17 cellular contexts compared by ENCODE assay signal in the genomic region with DNA sequence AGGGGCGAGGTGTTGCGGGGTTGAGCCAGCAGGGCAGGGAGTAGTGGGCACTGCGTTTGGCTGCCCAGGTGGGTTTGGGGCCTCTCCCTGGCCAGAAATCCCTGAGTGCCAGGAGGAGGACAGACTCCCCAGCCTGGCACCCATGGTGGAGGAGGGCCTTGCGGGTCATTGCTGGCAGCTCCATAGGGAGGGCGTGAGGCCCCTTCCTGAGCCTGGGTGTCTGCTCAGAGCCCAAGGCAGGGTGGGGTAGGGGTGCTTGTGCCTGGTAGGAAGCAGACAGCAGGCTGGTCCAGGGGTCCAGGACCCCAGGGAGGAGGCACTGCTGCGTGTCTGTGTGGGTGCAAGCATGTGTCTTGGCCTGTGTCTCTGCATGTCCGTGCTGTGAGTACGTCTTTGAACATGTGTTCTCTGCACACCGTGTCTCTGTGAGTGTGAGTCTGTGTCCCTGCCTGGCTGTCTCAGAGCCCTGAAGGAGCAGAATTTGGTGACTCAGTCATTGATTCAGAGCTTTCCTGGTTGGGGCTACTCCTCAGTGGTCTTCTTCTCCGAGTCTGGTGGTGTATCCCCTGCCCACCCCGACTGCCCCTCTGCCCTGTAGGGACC. TPM values are rescaled to one million over a fixed set of nuclear protein-coding genes. Genes with fewer than 3 reads are reported as not detected.
DNase-seq lines count a peak whose midpoint lies in the region; ATAC-seq, FAIRE-seq and TF ChIP-seq lines count a peak whose summit lies in the region.
"Had no signal": no experiment of that assay in that cellular context is flagged by ENCODE, and none has a peak within 500 bp of the region (broad histone marks: within the 10 kb centered on the region; RNA-seq: fewer than 3 reads in every experiment).

No MANE protein-coding gene starts in this region.

- H3K27ac ChIP-seq in KOPT-K1 (ENCODE audit: low read depth, low read length, poor library complexity, severe bottlenecking) (peak overlapping the region; percentile 93), H1 (ENCODE audit: low read depth, low read length) (no peak overlapping the region), neuronal stem cell (replicated peaks; ENCODE audit: low read length) (no peak overlapping the region), transverse colon (peak overlapping the region in 1 of 4 donors; percentile 88)
- H3K27ac ChIP-seq: C4-2B, pancreas had no signal

- POLR2A ChIA-PET in H1 (lab: Charles Lee; ENCODE audit: partially characterized antibody): interaction anchor here (0.6 to 40.4 kb wide), 6 partner anchors 11 to 173 kb away, joined by 3 to 1917 read pairs (median 3); a partner anchor contains a TSS

- H3K4me3 ChIP-seq in H1 (ENCODE audit: extremely low read depth in 1 of 4, insufficient read depth in 2 of 4, low read depth in 3 of 4, low read length in 4 of 4) (no peak overlapping the region), neuronal stem cell (ENCODE audit: low read length in 2 of 2) (no peak overlapping the region), transverse colon (no peak overlapping the region)
- H3K4me3 ChIP-seq: body of pancreas, pancreas had no signal

- no peak for ATAC-seq in HG03439 (IDR thresholded peaks at IDR 0.05; ENCODE audit: unreplicated experiment)
- ATAC-seq: body of pancreas, pancreas had no signal

- peaks cover 0 to 17% of the 10 kb centered on the region in 2 experiments; a peak in 1 of 4 replicates for H3K79me2 ChIP-seq in H1 (ENCODE audit: control insufficient read depth in 1 of 2, insufficient read depth in 2 of 2, low read length in 2 of 2)

- H3K9ac ChIP-seq in H1 (replicated peaks in 1 of 4; ENCODE audit: extremely low read depth in 1 of 4, low read depth in 3 of 4, low read length in 3 of 4) (no peak overlapping the region), neuronal stem cell (ENCODE audit: low read depth, low read length, poor library complexity) (no peak overlapping the region)

- FAIRE-seq in H1 (lab: Jason Lieb, UNC): no peak
- FAIRE-seq: pancreas had no signal

- H3K27me3 ChIP-seq in H1 (replicated peaks in 1 of 4; ENCODE audit: control insufficient read depth in 3 of 4, extremely low read depth in 1 of 4, insufficient read depth in 3 of 4, low read length in 3 of 4) (peaks cover 0 to 2% (median 0%) of the 10 kb centered on the region in 4 experiments; a peak in 4 of 7 replicates), neuronal stem cell (ENCODE audit: control insufficient read depth in 3 of 3, insufficient read depth in 3 of 3, low read depth in 1 of 3, low read length in 3 of 3) (peaks cover 0 to 20% (median 0%) of the 10 kb centered on the region in 3 experiments), transverse colon (peaks cover 49% of the 10 kb centered on the region)
- H3K27me3 ChIP-seq: pancreas had no signal

- H3K9me3 ChIP-seq in KOPT-K1 (ENCODE audit: insufficient read depth, low read length, poor library complexity, severe bottlenecking): no peaks in the 10 kb centered on the region
- H3K9me3 ChIP-seq in H1 (ENCODE audit: insufficient read depth in 2 of 2, low read depth in 1 of 2, low read length in 1 of 2): no peaks in the 10 kb centered on the region
- H3K9me3 ChIP-seq in neuronal stem cell (replicated peaks in 1 of 2; ENCODE audit: control insufficient read depth in 2 of 2, insufficient read depth in 1 of 2, low read depth in 1 of 2, low read length in 2 of 2): no peaks in the 10 kb centered on the region
- no peaks in the 10 kb centered on the region for H3K9me3 ChIP-seq in transverse colon
- H3K9me3 ChIP-seq: body of pancreas, pancreas had no signal

- DNase-seq in AG08396 (ENCODE audit: low spot score): peak; percentile 72
- DNase-seq in H1 (ENCODE audit: low read depth in 1 of 2, low spot score in 2 of 2): no peak
- no peak for DNase-seq in neuronal stem cell (ENCODE audit: low spot score)
- DNase-seq in transverse colon: no peak
- no peak for DNase-seq in NCI-H1105 treated with DMSO at 0.1 percent for 48 hours (lab: John Stamatoyannopoulos, UW)
- DNase-seq in SHP77 (lab: John Stamatoyannopoulos, UW): no peak
- DNase-seq: activated CD4-positive, alpha-beta T cell treated with anti-CD3 and anti-CD28 coated beads, Interleukin-2, amount 10 ng/mL, durations not matched to agents 24 days and 14 days; body of pancreas; mesendoderm; MV-4-11; OCI-M1; T-helper 2 cell had no signal

- H3K4me2 ChIP-seq in H1 (ENCODE audit: insufficient read depth in 1 of 2, low read depth in 2 of 2, low read length in 2 of 2) (no peak overlapping the region), neuronal stem cell (ENCODE audit: insufficient read depth, low read length, poor library complexity, severe bottlenecking) (no peak overlapping the region)

- H3K23ac ChIP-seq in H1 (ENCODE audit: insufficient read length) (no peak overlapping the region), neuronal stem cell (ENCODE audit: low read depth, low read length, poor library complexity) (peak overlapping the region; percentile 0)

- H3K14ac ChIP-seq in H1 (ENCODE audit: insufficient read length): no peak overlapping the region
- H3K14ac ChIP-seq in neuronal stem cell (ENCODE audit: low read length): no peak overlapping the region

- 93% methylated on average over 11 of the region's 11 CpGs; no CpG with 5 or more reads in 1 of the 2 experiments for WGBS in H1 (ENCODE audit: extremely low coverage in 1 of 2, insufficient coverage in 1 of 2, insufficient read length in 1 of 2, insufficient replicate concordance in 2 of 2, low coverage in 1 of 2, low lambda C conversion rate in 2 of 2, missing lambda C conversion rate in 1 of 2), 2 experiments
- no CpG with 5 or more reads among the region's 11 CpGs for WGBS in neuronal stem cell (ENCODE audit: extremely low coverage in 2 of 2, insufficient read length in 2 of 2, insufficient replicate concordance in 1 of 2), 2 donors
- WGBS in transverse colon (ENCODE audit: low coverage in 1 of 2), 2 donors: 43 to 77% methylated on average over 3 to 10 of the region's 11 CpGs

- TF ChIP-seq EP300 in H1 (IDR thresholded peaks at IDR 0.05; ENCODE audit: borderline replicate concordance in 1 of 2, low read depth in 2 of 2, low read length in 2 of 2) (no peak), transverse colon (IDR thresholded peaks at IDR 0.05; ENCODE audit: low read depth) (no peak)

- H3K79me1 ChIP-seq in H1 (ENCODE audit: low read depth, low read length) (no peaks in the 10 kb centered on the region), neuronal stem cell (ENCODE audit: low read depth, low read length) (peaks cover 16% of the 10 kb centered on the region)

- H3K23me2 ChIP-seq in H1 (ENCODE audit: low read depth, low read length): peaks cover 32% of the 10 kb centered on the region; the same call in 1 of the 2 replicates

- no peak overlapping the region for H3K56ac ChIP-seq in H1 (replicated peaks; ENCODE audit: insufficient read length, low read depth, low read length)

- TF ChIP-seq RAD21 in H1 (IDR thresholded peaks at IDR 0.05 in 1 of 2, conservative IDR thresholded peaks at IDR 0.05 in 1 of 2; ENCODE audit: low read depth in 2 of 2, low read length in 2 of 2): no peak

- no peak overlapping the region for H2AFZ ChIP-seq in H1 (ENCODE audit: low read length)
- no peak overlapping the region for H2AFZ ChIP-seq in neuronal stem cell (ENCODE audit: low read length)

- H3K4ac ChIP-seq in H1 (replicated peaks; ENCODE audit: insufficient read length, low read depth, low read length) (no peak overlapping the region), neuronal stem cell (ENCODE audit: low read length) (no peak overlapping the region)

- peak overlapping the region; percentile 73; the same call in 1 of the 2 replicates for H2BK5ac ChIP-seq in H1 (ENCODE audit: low read depth, low read length)
- peak overlapping the region; percentile 56 for H2BK5ac ChIP-seq in neuronal stem cell (ENCODE audit: low read length)

- H2AK5ac ChIP-seq in H1 (ENCODE audit: low read depth, low read length): peak overlapping the region; percentile 40; the same call in 1 of the 2 replicates
- H2AK5ac ChIP-seq in neuronal stem cell (ENCODE audit: low read depth, low read length): peak overlapping the region; percentile 100

- CTCF ChIA-PET in H1 (lab: Charles Lee; ENCODE audit: partially characterized antibody): interaction anchor here (0.5 to 6.7 kb wide), 18 partner anchors 9 to 204 kb away, joined by 3 to 74 read pairs (median 4); a partner anchor contains a TSS

- H4K5ac ChIP-seq in H1 (ENCODE audit: insufficient read length, low read depth, low read length): no peak overlapping the region

- H2BK15ac ChIP-seq in H1 (ENCODE audit: low read length): peak overlapping the region; percentile 100
- no peak overlapping the region for H2BK15ac ChIP-seq in neuronal stem cell (ENCODE audit: low read length)

- TF ChIP-seq CTCF in H1 (IDR thresholded peaks at IDR 0.05; ENCODE audit: control extremely low read depth in 1 of 3, insufficient read depth in 1 of 3, low read depth in 1 of 3, low read length in 3 of 3): no peak
- TF ChIP-seq CTCF in transverse colon (IDR thresholded peaks at IDR 0.05): no peak

- H3K4me1 ChIP-seq in H1 (replicated peaks in 1 of 4; ENCODE audit: control insufficient read depth in 3 of 4, insufficient read depth in 4 of 4, low read length in 3 of 4) (peaks cover 0 to 44% (median 29%) of the 10 kb centered on the region in 4 experiments; a peak in 6 of 7 replicates), neuronal stem cell (ENCODE audit: control insufficient read depth in 2 of 2, insufficient read depth in 1 of 2, low read depth in 1 of 2, low read length in 2 of 2) (peaks cover 32 to 43% of the 10 kb centered on the region in 2 donors), transverse colon (peaks cover 20 to 59% (median 45%) of the 10 kb centered on the region in 4 donors)

- peak overlapping the region; percentile 9; the same call in 1 of the 2 replicates for H2BK12ac ChIP-seq in H1 (ENCODE audit: low read depth, low read length)
- peak overlapping the region; percentile 0 for H2BK12ac ChIP-seq in neuronal stem cell (ENCODE audit: low read length)

- H2BK120ac ChIP-seq in H1 (replicated peaks; ENCODE audit: low read depth, low read length): no peak overlapping the region
- H2BK120ac ChIP-seq in neuronal stem cell (ENCODE audit: low read depth, low read length): no peak overlapping the region

- no peak overlapping the region for H4K91ac ChIP-seq in H1 (replicated peaks; ENCODE audit: insufficient read length, low read length)
- no peak overlapping the region for H4K91ac ChIP-seq in neuronal stem cell (ENCODE audit: low read depth, low read length, poor library complexity)

- H4K8ac ChIP-seq in H1 (ENCODE audit: extremely low read depth, insufficient read depth, low read length) (no peak overlapping the region), neuronal stem cell (ENCODE audit: low read depth, low read length) (no peak overlapping the region)

- intact Hi-C loops in transverse colon (cut with DNase I; ENCODE audit: low total_unique reads): no loop called here

- H2BK20ac ChIP-seq in H1 (ENCODE audit: low read length): no peak overlapping the region; the same call in 1 of the 2 replicates

- no peak overlapping the region for H3K18ac ChIP-seq in H1 (ENCODE audit: extremely low read depth, low read length)
- H3K18ac ChIP-seq in neuronal stem cell (ENCODE audit: low read length): peak overlapping the region; percentile 27

- in situ Hi-C loops in transverse colon (cut with MboI; ENCODE audit: low pct_ligation_motif_present in 1 of 4, low pct_unique_long_range_greater_than_20kb in 1 of 4, low sequenced_read_pairs in 3 of 4): no loop called here

- no peaks in the 10 kb centered on the region for H3K36me3 ChIP-seq in KOPT-K1 (ENCODE audit: insufficient read depth, low read length)
- no peaks in the 10 kb centered on the region for H3K36me3 ChIP-seq in H1 (ENCODE audit: control insufficient read depth in 2 of 4, insufficient read depth in 4 of 4, low read length in 3 of 4)
- no peaks in the 10 kb centered on the region for H3K36me3 ChIP-seq in neuronal stem cell (replicated peaks in 1 of 2; ENCODE audit: control insufficient read depth in 2 of 2, insufficient read depth in 2 of 2, low read length in 2 of 2)
- no peaks in the 10 kb centered on the region for H3K36me3 ChIP-seq in transverse colon
- H3K36me3 ChIP-seq: pancreas had no signal

- peaks cover 10 to 20% of the 10 kb centered on the region in 2 experiments for H4K20me1 ChIP-seq in H1 (replicated peaks in 1 of 2; ENCODE audit: control insufficient read depth in 1 of 2, insufficient read depth in 2 of 2, low read length in 2 of 2)

- TF ChIP-seq POLR2A in H1 (IDR thresholded peaks at IDR 0.05; ENCODE audit: control extremely low read depth in 1 of 2, low read depth in 2 of 2, low read length in 2 of 2) (no peak), transverse colon (IDR thresholded peaks at IDR 0.05) (no peak)

RNA-seq across cellular contexts. Expression of a gene that starts 3.9 kb away (rescaled TPM):
- total RNA-seq in H1 (2021; fragmentation: NEBNext Ultra II Directional; extraction: Animal tissue kit (Norgen Biotek cat#: 25700)): 74.1 and 75.8 TPM in 2 replicates
- 145 and 217 TPM in 2 replicates for polyA plus RNA-seq in H1 (2011; rRNA removed)
- 167 TPM for polyA plus RNA-seq in H1 (2011; cell fraction: cytosol; rRNA removed)
- polyA plus RNA-seq in H1 (2011; cell fraction: nucleus; rRNA removed): 298 TPM
- polyA plus RNA-seq in H1 (2012, experiment 1 of 2): 43.0 to 90.8 TPM (median 85.3 TPM) in 4 replicates
- 79.3 TPM for polyA plus RNA-seq in H1 (2012, experiment 2 of 2)
- 88.9 TPM for polyA plus RNA-seq in H1 (2013, experiment 1 of 2)
- 84.1 TPM for polyA plus RNA-seq in H1 (2013, experiment 2 of 2)
- 55.7 and 63.0 TPM in 2 replicates for polyA minus RNA-seq in H1 (2011; rRNA and poly(A)+ RNA removed)
- 58.9 TPM for polyA minus RNA-seq in H1 (2011; cell fraction: cytosol; rRNA and poly(A)+ RNA removed)
- polyA minus RNA-seq in H1 (2011; cell fraction: nucleus; rRNA and poly(A)+ RNA removed): 56.8 TPM
- 39.4 TPM for polyA plus RNA-seq in neuronal stem cell (2013, experiment 1 of 2)
- polyA plus RNA-seq in neuronal stem cell (2013, experiment 2 of 2): 35.6 TPM
- 10 to 100 TPM; 25.1 to 75.0 (median 32.4) TPM for total RNA-seq in transverse colon

RNA-seq across cellular contexts. Expression of a gene that starts 4.3 kb away (rescaled TPM):
- total RNA-seq in H1 (2021; fragmentation: NEBNext Ultra II Directional; extraction: Animal tissue kit (Norgen Biotek cat#: 25700)): 151 and 167 TPM in 2 replicates
- polyA plus RNA-seq in H1 (2011; rRNA removed): 140 and 142 TPM in 2 replicates
- 136 TPM for polyA plus RNA-seq in H1 (2011; cell fraction: cytosol; rRNA removed)
- 416 TPM for polyA plus RNA-seq in H1 (2011; cell fraction: nucleus; rRNA removed)
- polyA plus RNA-seq in H1 (2012, experiment 1 of 2): 193 to 318 TPM (median 295 TPM) in 4 replicates
- polyA plus RNA-seq in H1 (2012, experiment 2 of 2): 68.0 TPM
- polyA plus RNA-seq in H1 (2013, experiment 1 of 2): 240 TPM
- polyA plus RNA-seq in H1 (2013, experiment 2 of 2): 247 TPM
- polyA minus RNA-seq in H1 (2011; rRNA and poly(A)+ RNA removed): 72.5 and 95.8 TPM in 2 replicates
- polyA minus RNA-seq in H1 (2011; cell fraction: cytosol; rRNA and poly(A)+ RNA removed): 138 TPM
- polyA minus RNA-seq in H1 (2011; cell fraction: nucleus; rRNA and poly(A)+ RNA removed): 79.6 TPM
- polyA plus RNA-seq in neuronal stem cell (2013, experiment 1 of 2): 129 TPM
- polyA plus RNA-seq in neuronal stem cell (2013, experiment 2 of 2): 129 TPM
- 10 to 100 TPM in 3 of 4 donors, 1 to 10 TPM in 1; 9.7 to 66.6 (median 32.7) TPM for total RNA-seq in transverse colon

RNA-seq across cellular contexts. Expression of a gene that starts 13.8 kb away (rescaled TPM):
- 93.4 and 101 TPM in 2 replicates for total RNA-seq in H1 (2021; fragmentation: NEBNext Ultra II Directional; extraction: Animal tissue kit (Norgen Biotek cat#: 25700))
- polyA plus RNA-seq in H1 (2011; rRNA removed): 212 and 257 TPM in 2 replicates
- 196 TPM for polyA plus RNA-seq in H1 (2011; cell fraction: cytosol; rRNA removed)
- polyA plus RNA-seq in H1 (2011; cell fraction: nucleus; rRNA removed): 315 TPM
- 85.6 to 141 TPM (median 135 TPM) in 4 replicates for polyA plus RNA-seq in H1 (2012, experiment 1 of 2)
- polyA plus RNA-seq in H1 (2012, experiment 2 of 2): 137 TPM
- polyA plus RNA-seq in H1 (2013, experiment 1 of 2): 105 TPM
- polyA plus RNA-seq in H1 (2013, experiment 2 of 2): 114 TPM
- polyA minus RNA-seq in H1 (2011; rRNA and poly(A)+ RNA removed): 117 and 123 TPM in 2 replicates
- 66.3 TPM for polyA minus RNA-seq in H1 (2011; cell fraction: cytosol; rRNA and poly(A)+ RNA removed)
- polyA minus RNA-seq in H1 (2011; cell fraction: nucleus; rRNA and poly(A)+ RNA removed): 80.7 TPM
- polyA plus RNA-seq in neuronal stem cell (2013, experiment 1 of 2): 74.1 TPM
- 74.3 TPM for polyA plus RNA-seq in neuronal stem cell (2013, experiment 2 of 2)
- total RNA-seq in transverse colon: 100 to 1,000 TPM; 252 to 650 (median 429) TPM

RNA-seq across cellular contexts. Expression of a gene that starts 18.9 kb away (rescaled TPM):
- total RNA-seq in H1 (2021; fragmentation: NEBNext Ultra II Directional; extraction: Animal tissue kit (Norgen Biotek cat#: 25700)): 26.4 and 29.3 TPM in 2 replicates
- 18.2 and 34.9 TPM in 2 replicates for polyA plus RNA-seq in H1 (2011; rRNA removed)
- 27.3 TPM for polyA plus RNA-seq in H1 (2011; cell fraction: cytosol; rRNA removed)
- 119 TPM for polyA plus RNA-seq in H1 (2011; cell fraction: nucleus; rRNA removed)
- 11.5 to 25.5 TPM (median 19.6 TPM) in 4 replicates for polyA plus RNA-seq in H1 (2012, experiment 1 of 2)
- 13.0 TPM for polyA plus RNA-seq in H1 (2012, experiment 2 of 2)
- polyA plus RNA-seq in H1 (2013, experiment 1 of 2): 19.0 TPM
- 17.3 TPM for polyA plus RNA-seq in H1 (2013, experiment 2 of 2)
- 2.3 and 2.9 TPM in 2 replicates for polyA minus RNA-seq in H1 (2011; rRNA and poly(A)+ RNA removed)
- 10.1 TPM for polyA minus RNA-seq in H1 (2011; cell fraction: cytosol; rRNA and poly(A)+ RNA removed)
- 19.8 TPM for polyA minus RNA-seq in H1 (2011; cell fraction: nucleus; rRNA and poly(A)+ RNA removed)
- polyA plus RNA-seq in neuronal stem cell (2013, experiment 1 of 2): 12.4 TPM
- polyA plus RNA-seq in neuronal stem cell (2013, experiment 2 of 2): 11.8 TPM
- total RNA-seq in transverse colon: 100 to 1,000 TPM in 3 of 4 donors, 10 to 100 TPM in 1; 82.7 to 373 (median 210) TPM
- total RNA-seq: H4 had no signal

RNA-seq across cellular contexts. Expression of a gene that starts 27.9 kb away (rescaled TPM):
- total RNA-seq in H1 (2021; fragmentation: NEBNext Ultra II Directional; extraction: Animal tissue kit (Norgen Biotek cat#: 25700)): 62.1 and 62.2 TPM in 2 replicates
- polyA plus RNA-seq in H1 (2011; rRNA removed): 30.9 and 63.7 TPM in 2 replicates
- 23.5 TPM for polyA plus RNA-seq in H1 (2011; cell fraction: cytosol; rRNA removed)
- 272 TPM for polyA plus RNA-seq in H1 (2011; cell fraction: nucleus; rRNA removed)
- polyA plus RNA-seq in H1 (2012, experiment 1 of 2): 27.2 to 66.6 TPM (median 57.4 TPM) in 4 replicates
- 30.4 TPM for polyA plus RNA-seq in H1 (2012, experiment 2 of 2)
- polyA plus RNA-seq in H1 (2013, experiment 1 of 2): 53.9 TPM
- polyA plus RNA-seq in H1 (2013, experiment 2 of 2): 50.2 TPM
- polyA minus RNA-seq in H1 (2011; rRNA and poly(A)+ RNA removed): 20.4 and 30.0 TPM in 2 replicates
- 34.8 TPM for polyA minus RNA-seq in H1 (2011; cell fraction: cytosol; rRNA and poly(A)+ RNA removed)
- polyA minus RNA-seq in H1 (2011; cell fraction: nucleus; rRNA and poly(A)+ RNA removed): 76.6 TPM
- polyA plus RNA-seq in neuronal stem cell (2013, experiment 1 of 2): 34.4 TPM
- 33.9 TPM for polyA plus RNA-seq in neuronal stem cell (2013, experiment 2 of 2)
- total RNA-seq in transverse colon: 100 to 1,000 TPM in 3 of 4 donors, 10 to 100 TPM in 1; 61.7 to 821 (median 134) TPM
